1 cellular context compared by ENCODE assay signal in genomic region chr17:7325031-7325528, GRCh38.
TF ChIP-seq lines count a peak whose summit lies in the region.

No MANE protein-coding gene starts in this region.

TF ChIP-seq in HCT116, 20 proteins besides CTCF, POLR2A, EP300 and RAD21:
- TF ChIP-seq ELF1 (IDR thresholded peaks at IDR 0.05; ENCODE audit: borderline replicate concordance, low read depth), result no peak
- TF ChIP-seq, protein P1, sequence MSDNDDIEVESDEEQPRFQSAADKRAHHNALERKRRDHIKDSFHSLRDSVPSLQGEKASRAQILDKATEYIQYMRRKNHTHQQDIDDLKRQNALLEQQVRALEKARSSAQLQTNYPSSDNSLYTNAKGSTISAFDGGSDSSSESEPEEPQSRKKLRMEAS (IDR thresholded peaks at IDR 0.05), result no peak
- TF ChIP-seq JUND (IDR thresholded peaks at IDR 0.05), result no peak
- TF ChIP-seq CEBPB (IDR thresholded peaks at IDR 0.05; ENCODE audit: low read depth), result no peak
- TF ChIP-seq, protein P2, sequence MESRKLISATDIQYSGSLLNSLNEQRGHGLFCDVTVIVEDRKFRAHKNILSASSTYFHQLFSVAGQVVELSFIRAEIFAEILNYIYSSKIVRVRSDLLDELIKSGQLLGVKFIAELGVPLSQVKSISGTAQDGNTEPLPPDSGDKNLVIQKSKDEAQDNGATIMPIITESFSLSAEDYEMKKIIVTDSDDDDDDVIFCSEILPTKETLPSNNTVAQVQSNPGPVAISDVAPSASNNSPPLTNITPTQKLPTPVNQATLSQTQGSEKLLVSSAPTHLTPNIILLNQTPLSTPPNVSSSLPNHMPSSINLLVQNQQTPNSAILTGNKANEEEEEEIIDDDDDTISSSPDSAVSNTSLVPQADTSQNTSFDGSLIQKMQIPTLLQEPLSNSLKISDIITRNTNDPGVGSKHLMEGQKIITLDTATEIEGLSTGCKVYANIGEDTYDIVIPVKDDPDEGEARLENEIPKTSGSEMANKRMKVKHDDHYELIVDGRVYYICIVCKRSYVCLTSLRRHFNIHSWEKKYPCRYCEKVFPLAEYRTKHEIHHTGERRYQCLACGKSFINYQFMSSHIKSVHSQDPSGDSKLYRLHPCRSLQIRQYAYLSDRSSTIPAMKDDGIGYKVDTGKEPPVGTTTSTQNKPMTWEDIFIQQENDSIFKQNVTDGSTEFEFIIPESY (IDR thresholded peaks at IDR 0.05; ENCODE audit: extremely low read depth, insufficient replicate concordance, low read length), result no peak
- TF ChIP-seq ZFX (IDR thresholded peaks at IDR 0.05), result no peak
- no peak for TF ChIP-seq EGR1 (IDR thresholded peaks at IDR 0.05; ENCODE audit: low read depth)
- no peak for TF ChIP-seq FOSL1 (IDR thresholded peaks at IDR 0.05; ENCODE audit: low read depth)
- no peak for TF ChIP-seq YY1 (IDR thresholded peaks at IDR 0.05; ENCODE audit: extremely low read depth, insufficient replicate concordance, low read depth, low read length)
- TF ChIP-seq, protein P3, sequence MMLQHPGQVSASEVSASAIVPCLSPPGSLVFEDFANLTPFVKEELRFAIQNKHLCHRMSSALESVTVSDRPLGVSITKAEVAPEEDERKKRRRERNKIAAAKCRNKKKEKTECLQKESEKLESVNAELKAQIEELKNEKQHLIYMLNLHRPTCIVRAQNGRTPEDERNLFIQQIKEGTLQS (IDR thresholded peaks at IDR 0.05), result no peak
